Comparison of ENCODE assay signal across 8 cellular contexts in genomic region chr17:30116661-30117547, GRCh38. TPM values are rescaled to one million over a fixed set of nuclear protein-coding genes. Genes with fewer than 3 reads are reported as not detected.
DNase-seq lines count a peak whose midpoint lies in the region; ATAC-seq and TF ChIP-seq lines count a peak whose summit lies in the region.

Gene NSRP1, plus strand, starts transcription at chr17:30116816. Its CDS starts 28 bp downstream, at chr17:30116844.

- no peaks in the 10 kb centered on the region for H3K27me3 Mint-ChIP-seq in activated CD4-positive, alpha-beta T cell treated with anti-CD3 and anti-CD28 coated beads, Interleukin-2, amount 10 ng/mL, durations not matched to agents 24 days and 14 days

- H3K4me3 Mint-ChIP-seq in activated CD4-positive, alpha-beta T cell treated with anti-CD3 and anti-CD28 coated beads, Interleukin-2, amount 10 ng/mL, durations not matched to agents 24 days and 14 days = peak within 1 kb of the TSS; percentile 96

- peaks cover 24% of the 10 kb centered on the region for H3K36me3 Mint-ChIP-seq in activated CD4-positive, alpha-beta T cell treated with anti-CD3 and anti-CD28 coated beads, Interleukin-2, amount 10 ng/mL, durations not matched to agents 24 days and 14 days (ENCODE audit: low read depth)

- peak within 1 kb of the TSS; percentile 77 to 87 for H3K9ac ChIP-seq in colonic mucosa (ENCODE audit: low read depth in 2 of 2, low read length in 2 of 2)

- DNase-seq in Ammon's horn (ENCODE audit: low spot score) (peak; percentile 96), GM19238 (ENCODE audit: insufficient read length, low spot score) (peak; percentile 80), NCI-H69 (lab: John Stamatoyannopoulos, UW) (peak; percentile 97), colonic mucosa (peak; percentile 97)
- DNase-seq in activated CD4-positive, alpha-beta T cell treated with anti-CD3 and anti-CD28 coated beads, Interleukin-2, amount 10 ng/mL, durations not matched to agents 24 days and 14 days = peak; percentile 98
- DNase-seq in stimulated activated CD4-positive, alpha-beta T cell treated with anti-CD3 and anti-CD28 coated beads, Interleukin-1b, Interleukin-23, amount 100 ng/mL, for 24 hours (ENCODE audit: low read depth in 4 of 4, low spot score in 1 of 4) = peak; percentile 86 to 92 (median 89)

- no peaks in the 10 kb centered on the region for H3K36me3 ChIP-seq in colonic mucosa

- peak within 1 kb of the TSS; percentile 61 for H3K4me3 ChIP-seq in colonic mucosa

- H3K27ac ChIP-seq in colonic mucosa (peak within 1 kb of the TSS; percentile 86), layer of hippocampus (ENCODE audit: low read depth, low read length) (peak within 1 kb of the TSS; percentile 88)

- H3K4me1 ChIP-seq in colonic mucosa = no peaks in the 10 kb centered on the region

- no peak for TF ChIP-seq CTCF in colonic mucosa (IDR thresholded peaks at IDR 0.05)

- H3K4me1 Mint-ChIP-seq in activated CD4-positive, alpha-beta T cell treated with anti-CD3 and anti-CD28 coated beads, Interleukin-2, amount 10 ng/mL, durations not matched to agents 24 days and 14 days = peaks cover 45% of the 10 kb centered on the region

- intact Hi-C loops in activated CD4-positive, alpha-beta T cell treated with anti-CD3 and anti-CD28 coated beads, Interleukin-2, amount 10 ng/mL, durations not matched to agents 24 days and 14 days (cut with micrococcal nuclease) = loop anchor here (2.0 to 10.0 kb wide), 3 partner anchors 175 to 708 kb away; partner anchors contain the start of genes BLMH and CRLF3
- intact Hi-C loops in colonic mucosa (cut with DNase I) = no loop called here

- no peaks in the 10 kb centered on the region for H3K27me3 ChIP-seq in colonic mucosa
- H3K27me3 ChIP-seq in layer of hippocampus (ENCODE audit: control insufficient read depth, insufficient read depth, low read length) = no peaks in the 10 kb centered on the region

- no peaks in the 10 kb centered on the region for H3K9me3 Mint-ChIP-seq in activated CD4-positive, alpha-beta T cell treated with anti-CD3 and anti-CD28 coated beads, Interleukin-2, amount 10 ng/mL, durations not matched to agents 24 days and 14 days

- peak within 1 kb of the TSS; percentile 96 for H3K27ac Mint-ChIP-seq in activated CD4-positive, alpha-beta T cell treated with anti-CD3 and anti-CD28 coated beads, Interleukin-2, amount 10 ng/mL, durations not matched to agents 24 days and 14 days

- H3K9me3 ChIP-seq in colonic mucosa = no peaks in the 10 kb centered on the region

- ATAC-seq in HG03520 (IDR thresholded peaks at IDR 0.05; ENCODE audit: unreplicated experiment) = peak; percentile 71

RNA-seq across cellular contexts. Expression of gene NSRP1, which starts in this region (rescaled TPM):
- 29.8 and 31.7 TPM in 2 replicates for total RNA-seq in activated CD4-positive, alpha-beta T cell treated with anti-CD3 and anti-CD28 coated beads, Interleukin-2, amount 10 ng/mL, durations not matched to agents 24 days and 14 days
- 10 to 100 TPM; 20.9 TPM for total RNA-seq in colonic mucosa

Comparison
In these comparisons a context has a peak if more than half of its experiments do, and no peak if none do; other contexts are left out.
1. Peak in every context shown above with its lines: DNase-seq, ATAC-seq, H3K4me3 ChIP-seq and H3K27ac ChIP-seq.